Comparison of ENCODE assay signal across 31 cellular contexts in genomic region chr1:22376546-22376945, GRCh38.
"Had no signal": no experiment of that assay in that cellular context is flagged by ENCODE, and none has a peak within 500 bp of the region (broad histone marks: within the 10 kb centered on the region; RNA-seq: fewer than 3 reads in every experiment).

No MANE protein-coding gene starts in this region.

- H3K9me3 Mint-ChIP-seq: activated B cell treated with CpG ODN at 0.5 μM for 24 hours; activated CD4-positive, alpha-beta memory T cell treated with anti-CD3 and anti-CD28 coated beads, Interleukin-2, amount 10 ng/mL, durations not matched to agents 7 days and 5 days; central memory CD8-positive, alpha-beta T cell had no signal

- H3K9ac ChIP-seq: SK-N-SH had no signal

- ATAC-seq: activated CD8-positive, alpha-beta memory T cell treated with anti-CD3 and anti-CD28 coated beads, Interleukin-2, amount 10 ng/mL, durations not matched to agents 7 days and 5 days; Panc1; T-cell; T-helper 17 cell had no signal

- H3K4me3 Mint-ChIP-seq: activated B cell treated with CpG ODN at 0.5 μM for 24 hours; activated CD4-positive, alpha-beta memory T cell treated with anti-CD3 and anti-CD28 coated beads, Interleukin-2, amount 10 ng/mL, durations not matched to agents 7 days and 5 days; activated CD8-positive, alpha-beta memory T cell treated with anti-CD3 and anti-CD28 coated beads, Interleukin-2, amount 10 ng/mL, durations not matched to agents 7 days and 5 days; activated naive CD8-positive, alpha-beta T cell treated with anti-CD3 and anti-CD28 coated beads for 36 hours; central memory CD8-positive, alpha-beta T cell; T-cell; T-helper 17 cell had no signal

- H3K9me3 ChIP-seq: ascending aorta, SJCRH30, SK-N-SH had no signal

- H3K36me3 ChIP-seq: ascending aorta, cardiac muscle cell, SJCRH30 had no signal

- H3K4me1 Mint-ChIP-seq: activated B cell treated with CpG ODN at 0.5 μM for 24 hours; activated CD4-positive, alpha-beta memory T cell treated with anti-CD3 and anti-CD28 coated beads, Interleukin-2, amount 10 ng/mL, durations not matched to agents 7 days and 5 days; activated CD8-positive, alpha-beta memory T cell treated with anti-CD3 and anti-CD28 coated beads, Interleukin-2, amount 10 ng/mL, durations not matched to agents 7 days and 5 days; activated naive CD8-positive, alpha-beta T cell treated with anti-CD3 and anti-CD28 coated beads for 36 hours; central memory CD8-positive, alpha-beta T cell; T-cell; T-helper 17 cell had no signal

- H3K27ac ChIP-seq: ascending aorta, cardiac muscle cell, SJCRH30 had no signal

- H3K36me3 Mint-ChIP-seq: activated naive CD8-positive, alpha-beta T cell treated with anti-CD3 and anti-CD28 coated beads for 36 hours; T-cell had no signal

- DNase-seq: activated B cell treated with CpG ODN at 0.5 μM for 24 hours; activated CD4-positive, alpha-beta memory T cell treated with anti-CD3 and anti-CD28 coated beads, Interleukin-2, amount 10 ng/mL, durations not matched to agents 7 days and 5 days; activated CD4-positive, alpha-beta T cell treated with anti-CD3 and anti-CD28 coated beads for 4 hours; activated CD4-positive, CD25-positive, alpha-beta regulatory T cell treated with anti-CD3 and anti-CD28 coated beads, Interleukin-2, amount 50 U/mL, for 72 hours; activated CD8-positive, alpha-beta memory T cell treated with anti-CD3 and anti-CD28 coated beads for 24 hours; activated CD8-positive, alpha-beta memory T cell treated with anti-CD3 and anti-CD28 coated beads, Interleukin-2, amount 10 ng/mL, durations not matched to agents 7 days and 5 days; activated CD8-positive, alpha-beta memory T cell treated with anti-CD3 and anti-CD28 coated beads, Interleukin-2, amount 50 U/mL, for 48 hours; activated effector memory CD4-positive, alpha-beta T cell treated with Interleukin-2 at 50 U/mL for 16 hours; activated naive CD4-positive, alpha-beta T cell; activated naive CD4-positive, alpha-beta T cell treated with anti-CD3 and anti-CD28 coated beads, Interleukin-2, amount 50 U/mL, for 16 hours; activated naive CD8-positive, alpha-beta T cell treated with anti-CD3 and anti-CD28 coated beads for 36 hours; activated T-cell treated with anti-CD3 and anti-CD28 coated beads, Interleukin-2, amount 50 U/mL, for 48 hours; amygdala; Karpas-422; NCI-H1105; NCI-H1417 treated with DMSO at 0.1 percent for 48 hours; NCI-H187 treated with DMSO at 0.1 percent for 48 hours; NCI-H2081; NCI-H2171 treated with DMSO at 0.1 percent for 48 hours; NCI-H2227 treated with DMSO at 0.1 percent for 48 hours; NCI-H446 treated with DMSO at 0.1 percent for 48 hours; NCI-H524; SHP77; SJCRH30; SK-N-SH; T-cell; T-helper 17 cell had no signal

- H3K4me1 ChIP-seq: ascending aorta, SJCRH30 had no signal

- H3K27me3 ChIP-seq: ascending aorta, SJCRH30 had no signal

- H3K4me3 ChIP-seq: ascending aorta, cardiac muscle cell, SJCRH30 had no signal

- H3K27ac Mint-ChIP-seq: activated B cell treated with CpG ODN at 0.5 μM for 24 hours; activated CD4-positive, alpha-beta memory T cell treated with anti-CD3 and anti-CD28 coated beads, Interleukin-2, amount 10 ng/mL, durations not matched to agents 7 days and 5 days; activated CD8-positive, alpha-beta memory T cell treated with anti-CD3 and anti-CD28 coated beads, Interleukin-2, amount 10 ng/mL, durations not matched to agents 7 days and 5 days; activated naive CD8-positive, alpha-beta T cell treated with anti-CD3 and anti-CD28 coated beads for 36 hours; T-cell; T-helper 17 cell had no signal

- H3K4me2 ChIP-seq: SK-N-SH had no signal
